Comparison of ENCODE assay signal across 16 cellular contexts in the genomic region with DNA sequence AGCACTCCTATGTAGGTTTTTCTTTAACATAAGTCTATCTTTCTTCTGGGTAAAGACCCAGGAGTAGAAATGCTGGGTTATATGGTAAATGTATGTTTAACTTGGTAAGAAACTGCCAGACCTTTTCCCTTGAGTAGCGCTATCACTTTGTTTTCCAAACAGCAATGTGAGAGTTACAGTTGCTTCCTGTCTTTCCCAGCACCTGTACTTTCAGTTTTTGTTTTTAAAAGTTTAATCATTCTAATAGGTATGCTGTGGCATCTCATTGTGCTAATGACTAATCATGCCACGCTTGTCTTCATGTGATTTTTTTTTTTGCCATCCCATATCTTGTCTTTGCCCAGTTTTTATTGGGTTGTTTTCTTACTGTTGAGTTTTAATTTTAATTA. TPM values are rescaled to one million over a fixed set of nuclear protein-coding genes. Genes with fewer than 3 reads are reported as not detected.
A peak's percentile ranks its signal among the peaks of the same experiment; 100 is the strongest.
DNase-seq lines count a peak whose midpoint lies in the region; ATAC-seq and TF ChIP-seq lines count a peak whose summit lies in the region.
"Had no signal": no experiment of that assay in that cellular context is flagged by ENCODE, and none has a peak within 500 bp of the region (broad histone marks: within the 10 kb centered on the region; RNA-seq: fewer than 3 reads in every experiment).

No MANE protein-coding gene starts in this region.

- DNase-seq in activated naive CD4-positive, alpha-beta T cell treated with anti-CD3 and anti-CD28 coated beads, Interleukin-2, amount 50 U/mL, for 72 hours (ENCODE audit: low spot score in 2 of 2) = no peak
- no peak for DNase-seq in activated naive CD4-positive, alpha-beta T cell treated with Interleukin-2 at 50 U/mL for 16 hours
- no peak for DNase-seq in WTC11 (ENCODE audit: low spot score)
- no peak for DNase-seq in endodermal cell
- no peak for DNase-seq in stimulated activated naive CD8-positive, alpha-beta T cell treated with anti-CD3 and anti-CD28 coated beads, Interleukin-15, amount 100 ng/mL, for 72 hours
- DNase-seq in nucleus accumbens (lab: John Stamatoyannopoulos, UW) = no peak
- DNase-seq in Right ventricle myocardium inferior (ENCODE audit: missing footprints) = no peak
- DNase-seq: activated naive CD4-positive, alpha-beta T cell; effector CD8-positive, alpha-beta T cell; naive thymus-derived CD8-positive, alpha-beta T cell; NCI-H2029 treated with DMSO at 0.1 percent for 48 hours; NCI-H748 treated with DMSO at 0.1 percent for 48 hours; stimulated activated CD4-positive, alpha-beta T cell treated with anti-CD3 and anti-CD28 coated beads, Interleukin-1b, Interleukin-23, amount 100 ng/mL, for 48 hours; stimulated activated CD8-positive, alpha-beta memory T cell treated with anti-CD3 and anti-CD28 coated beads, Interleukin-4, amount 100 ng/mL, for 48 hours; transverse colon had no signal

- H3K9me3 Mint-ChIP-seq in activated naive CD4-positive, alpha-beta T cell treated with anti-CD3 and anti-CD28 coated beads, Interleukin-2, amount 50 U/mL, for 72 hours = no peaks in the 10 kb centered on the region
- H3K9me3 Mint-ChIP-seq in WTC11 = no peaks in the 10 kb centered on the region
- no peaks in the 10 kb centered on the region for H3K9me3 Mint-ChIP-seq in endodermal cell
- H3K9me3 Mint-ChIP-seq in stimulated activated naive CD8-positive, alpha-beta T cell treated with anti-CD3 and anti-CD28 coated beads, Interleukin-15, amount 100 ng/mL, for 72 hours = no peaks in the 10 kb centered on the region
- H3K9me3 Mint-ChIP-seq: naive thymus-derived CD8-positive, alpha-beta T cell had no signal

- no peak overlapping the region for H3K27ac ChIP-seq in endodermal cell (ENCODE audit: low read depth, low read length)

- peak overlapping the region in 1 of 2 donors; percentile 56 for H3K27ac Mint-ChIP-seq in activated naive CD4-positive, alpha-beta T cell treated with anti-CD3 and anti-CD28 coated beads, Interleukin-2, amount 50 U/mL, for 72 hours
- H3K27ac Mint-ChIP-seq in WTC11 (peak overlapping the region; percentile 44; the same call in 1 of the 2 replicates), endodermal cell (peak overlapping the region; percentile 4)
- H3K27ac Mint-ChIP-seq in stimulated activated naive CD8-positive, alpha-beta T cell treated with anti-CD3 and anti-CD28 coated beads, Interleukin-15, amount 100 ng/mL, for 72 hours = peak overlapping the region in 1 of 2 donors; percentile 52

- H3K27me3 Mint-ChIP-seq in WTC11 (ENCODE audit: low read depth) (no peaks in the 10 kb centered on the region), endodermal cell (ENCODE audit: insufficient read depth) (no peaks in the 10 kb centered on the region)
- H3K27me3 Mint-ChIP-seq in stimulated activated naive CD8-positive, alpha-beta T cell treated with anti-CD3 and anti-CD28 coated beads, Interleukin-15, amount 100 ng/mL, for 72 hours = no peaks in the 10 kb centered on the region
- H3K27me3 Mint-ChIP-seq: naive thymus-derived CD8-positive, alpha-beta T cell had no signal

- H3K36me3 ChIP-seq in endodermal cell (ENCODE audit: control insufficient read depth, insufficient read depth, low read length) = peaks cover 38% of the 10 kb centered on the region

- intact Hi-C loops in Right ventricle myocardium inferior (cut with DNase I) = no loop called here

- H3K9ac ChIP-seq in endodermal cell (ENCODE audit: extremely low read depth, low read length, poor library complexity, severe bottlenecking) = no peak overlapping the region

- POLR2A ChIA-PET in WTC11 (lab: Charles Lee) = no interaction called here

- no peak for TF ChIP-seq CTCF in WTC11 (IDR thresholded peaks at IDR 0.05)
- TF ChIP-seq CTCF in endodermal cell (conservative IDR thresholded peaks at IDR 0.05) = no peak

- no peaks in the 10 kb centered on the region for H3K9me3 ChIP-seq in endodermal cell (ENCODE audit: control insufficient read depth, low read length)
- H3K9me3 ChIP-seq: transverse colon had no signal

- H3K4me3 ChIP-seq in endodermal cell (ENCODE audit: low read length) = no peak overlapping the region
- H3K4me3 ChIP-seq: transverse colon had no signal

- no peaks in the 10 kb centered on the region for H3K27me3 ChIP-seq in endodermal cell (ENCODE audit: control insufficient read depth, insufficient read depth, low read length, poor library complexity, severe bottlenecking)
- H3K27me3 ChIP-seq: transverse colon had no signal

- H3K4me3 Mint-ChIP-seq in WTC11 (no peak overlapping the region), endodermal cell (no peak overlapping the region)
- H3K4me3 Mint-ChIP-seq in stimulated activated naive CD8-positive, alpha-beta T cell treated with anti-CD3 and anti-CD28 coated beads, Interleukin-15, amount 100 ng/mL, for 72 hours = peak overlapping the region in 1 of 2 donors; percentile 21
- H3K4me3 Mint-ChIP-seq: naive thymus-derived CD8-positive, alpha-beta T cell had no signal

- WGBS in endodermal cell (ENCODE audit: insufficient coverage in 1 of 2, insufficient read length in 1 of 2), 2 experiments = 96 to 100% methylated on average over 1 to 2 of the region's 2 CpGs

- H3K36me3 Mint-ChIP-seq in activated naive CD4-positive, alpha-beta T cell treated with anti-CD3 and anti-CD28 coated beads, Interleukin-2, amount 50 U/mL, for 72 hours = peaks cover 4 to 35% of the 10 kb centered on the region in 2 donors
- H3K36me3 Mint-ChIP-seq in WTC11 (peaks cover 11% of the 10 kb centered on the region), endodermal cell (ENCODE audit: low read depth) (peaks cover 31% of the 10 kb centered on the region)

- CTCF ChIA-PET in WTC11 (lab: Charles Lee) = no interaction called here

- H3K4me1 ChIP-seq in endodermal cell (ENCODE audit: control insufficient read depth, insufficient read depth, low read length) = no peaks in the 10 kb centered on the region

- H3K4me1 Mint-ChIP-seq in WTC11 = no peaks in the 10 kb centered on the region
- no peaks in the 10 kb centered on the region for H3K4me1 Mint-ChIP-seq in endodermal cell
- peaks cover 25% of the 10 kb centered on the region for H3K4me1 Mint-ChIP-seq in stimulated activated naive CD8-positive, alpha-beta T cell treated with anti-CD3 and anti-CD28 coated beads, Interleukin-15, amount 100 ng/mL, for 72 hours

- peak; percentile 49 to 71 for ATAC-seq in activated naive CD4-positive, alpha-beta T cell treated with anti-CD3 and anti-CD28 coated beads, Interleukin-2, amount 50 U/mL, for 72 hours
- ATAC-seq in WTC11 = no peak
- peak; percentile 71 for ATAC-seq in stimulated activated naive CD8-positive, alpha-beta T cell treated with anti-CD3 and anti-CD28 coated beads, Interleukin-15, amount 100 ng/mL, for 72 hours
- ATAC-seq in GM19035 (IDR thresholded peaks at IDR 0.05; ENCODE audit: unreplicated experiment) = no peak
- no peak for ATAC-seq in Right ventricle myocardium inferior
- ATAC-seq: naive thymus-derived CD8-positive, alpha-beta T cell had no signal

TF ChIP-seq in WTC11, 78 proteins besides CTCF, POLR2A, EP300 and RAD21 (continues in another document):
- no peak for TF ChIP-seq MXD4 (CRISPR knock-in tag; IDR thresholded peaks at IDR 0.05; ENCODE audit: borderline replicate concordance)
- TF ChIP-seq JAZF1 (CRISPR knock-in tag; IDR thresholded peaks at IDR 0.05) = no peak
- no peak for TF ChIP-seq CBFB (CRISPR knock-in tag; IDR thresholded peaks at IDR 0.05; ENCODE audit: low read depth)
- TF ChIP-seq, protein P1, sequence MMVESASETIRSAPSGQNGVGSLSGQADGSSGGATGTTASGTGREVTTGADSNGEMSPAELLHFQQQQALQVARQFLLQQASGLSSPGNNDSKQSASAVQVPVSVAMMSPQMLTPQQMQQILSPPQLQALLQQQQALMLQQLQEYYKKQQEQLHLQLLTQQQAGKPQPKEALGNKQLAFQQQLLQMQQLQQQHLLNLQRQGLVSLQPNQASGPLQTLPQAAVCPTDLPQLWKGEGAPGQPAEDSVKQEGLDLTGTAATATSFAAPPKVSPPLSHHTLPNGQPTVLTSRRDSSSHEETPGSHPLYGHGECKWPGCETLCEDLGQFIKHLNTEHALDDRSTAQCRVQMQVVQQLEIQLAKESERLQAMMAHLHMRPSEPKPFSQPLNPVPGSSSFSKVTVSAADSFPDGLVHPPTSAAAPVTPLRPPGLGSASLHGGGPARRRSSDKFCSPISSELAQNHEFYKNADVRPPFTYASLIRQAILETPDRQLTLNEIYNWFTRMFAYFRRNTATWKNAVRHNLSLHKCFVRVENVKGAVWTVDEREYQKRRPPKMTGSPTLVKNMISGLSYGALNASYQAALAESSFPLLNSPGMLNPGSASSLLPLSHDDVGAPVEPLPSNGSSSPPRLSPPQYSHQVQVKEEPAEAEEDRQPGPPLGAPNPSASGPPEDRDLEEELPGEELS (CRISPR knock-in tag; IDR thresholded peaks at IDR 0.05) = no peak
- TF ChIP-seq ZNF121 (CRISPR knock-in tag; IDR thresholded peaks at IDR 0.05) = no peak
- no peak for TF ChIP-seq NFE2L1 (CRISPR knock-in tag; IDR thresholded peaks at IDR 0.05)
- no peak for TF ChIP-seq SMAD4 (CRISPR knock-in tag; IDR thresholded peaks at IDR 0.05)
- TF ChIP-seq, protein P2, sequence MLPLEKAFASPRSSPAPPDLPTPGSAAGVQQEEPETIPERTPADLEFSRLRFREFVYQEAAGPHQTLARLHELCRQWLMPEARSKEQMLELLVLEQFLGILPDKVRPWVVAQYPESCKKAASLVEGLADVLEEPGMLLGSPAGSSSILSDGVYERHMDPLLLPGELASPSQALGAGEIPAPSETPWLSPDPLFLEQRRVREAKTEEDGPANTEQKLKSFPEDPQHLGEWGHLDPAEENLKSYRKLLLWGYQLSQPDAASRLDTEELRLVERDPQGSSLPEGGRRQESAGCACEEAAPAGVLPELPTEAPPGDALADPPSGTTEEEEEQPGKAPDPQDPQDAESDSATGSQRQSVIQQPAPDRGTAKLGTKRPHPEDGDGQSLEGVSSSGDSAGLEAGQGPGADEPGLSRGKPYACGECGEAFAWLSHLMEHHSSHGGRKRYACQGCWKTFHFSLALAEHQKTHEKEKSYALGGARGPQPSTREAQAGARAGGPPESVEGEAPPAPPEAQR (CRISPR knock-in tag; IDR thresholded peaks at IDR 0.05) = no peak
- TF ChIP-seq ZNF396 (CRISPR knock-in tag; IDR thresholded peaks at IDR 0.05; ENCODE audit: borderline replicate concordance) = no peak
- TF ChIP-seq MYBL2 (CRISPR knock-in tag; IDR thresholded peaks at IDR 0.05) = no peak
- TF ChIP-seq NR3C1 (CRISPR knock-in tag; conservative IDR thresholded peaks at IDR 0.05; ENCODE audit: low read depth) = no peak
- no peak for TF ChIP-seq FOXK1 (CRISPR knock-in tag; IDR thresholded peaks at IDR 0.05)

RNA-seq across cellular contexts. Expression of a gene that starts 28.1 kb away (rescaled TPM):
- 10 to 100 TPM; 64.3 to 70.1 TPM for total RNA-seq in activated naive CD4-positive, alpha-beta T cell treated with anti-CD3 and anti-CD28 coated beads, Interleukin-2, amount 50 U/mL, for 72 hours
- 21.4 to 22.3 TPM (median 21.7 TPM) in 3 replicates for total RNA-seq in WTC11 (2021)
- total RNA-seq in endodermal cell = 10 to 100 TPM; 27.0 to 27.9 TPM
- 20.5 TPM for polyA plus RNA-seq in endodermal cell (2013, experiment 1 of 2)
- 20.9 TPM for polyA plus RNA-seq in endodermal cell (2013, experiment 2 of 2)
- total RNA-seq in Right ventricle myocardium inferior = 47.1 TPM

RNA-seq across cellular contexts. Expression of a gene that starts 31.2 kb away (rescaled TPM):
- 10 to 100 TPM; 64.7 to 65.2 TPM for total RNA-seq in activated naive CD4-positive, alpha-beta T cell treated with anti-CD3 and anti-CD28 coated beads, Interleukin-2, amount 50 U/mL, for 72 hours
- 17.6 to 22.4 TPM (median 18.3 TPM) in 3 replicates for total RNA-seq in WTC11 (2021)
- total RNA-seq in endodermal cell = 10 to 100 TPM; 33.2 to 44.6 TPM
- 24.0 TPM for polyA plus RNA-seq in endodermal cell (2013, experiment 1 of 2)
- polyA plus RNA-seq in endodermal cell (2013, experiment 2 of 2) = 23.1 TPM
- total RNA-seq in Right ventricle myocardium inferior = 22.9 TPM

Comparison
In these comparisons a context has a peak if more than half of its experiments do, and no peak if none do; other contexts are left out.
1. ATAC-seq: peak in activated naive CD4-positive, alpha-beta T cell treated with anti-CD3 and anti-CD28 coated beads, Interleukin-2, amount 50 U/mL, for 72 hours (2 of 2) and stimulated activated naive CD8-positive, alpha-beta T cell treated with anti-CD3 and anti-CD28 coated beads, Interleukin-15, amount 100 ng/mL, for 72 hours (single experiment); none in WTC11 (single experiment), GM19035 (single experiment) and Right ventricle myocardium inferior (single experiment).